Comparison of ENCODE assay signal across 35 cellular contexts in genomic region chr22:42416671-42417230, GRCh38. TPM values are rescaled to one million over a fixed set of nuclear protein-coding genes. Genes with fewer than 3 reads are reported as not detected.
"Had no signal": no experiment of that assay in that cellular context is flagged by ENCODE, and none has a peak within 500 bp of the region (broad histone marks: within the 10 kb centered on the region; RNA-seq: fewer than 3 reads in every experiment).

No MANE protein-coding gene starts in this region.

- DNase-seq: activated CD4-positive, alpha-beta T cell treated with anti-CD3 and anti-CD28 coated beads, Interleukin-2, amount 10 ng/mL, durations not matched to agents 24 days and 14 days; activated CD4-positive, CD25-positive, alpha-beta regulatory T cell treated with anti-CD3 and anti-CD28 coated beads, Interleukin-2, amount 50 U/mL, for 72 hours; activated CD8-positive, alpha-beta T cell treated with anti-CD3 and anti-CD28 coated beads for 36 hours; activated naive CD8-positive, alpha-beta T cell treated with anti-CD3 and anti-CD28 coated beads, Interleukin-2, amount 50 U/mL, for 24 hours; activated T-cell treated with anti-CD3 and anti-CD28 coated beads, Interleukin-2, amount 50 U/mL, for 4 hours; amygdala; dorsolateral prefrontal cortex; effector memory CD8-positive, alpha-beta T cell; erythroblast; gastrocnemius medialis; glutamatergic neuron; left ventricle myocardium inferior; mucosa of descending colon; nucleus accumbens; psoas muscle; sigmoid colon; stimulated activated CD4-positive, alpha-beta T cell treated with anti-CD3 and anti-CD28 coated beads, Interleukin-1b, Interleukin-23, amount 100 ng/mL, for 48 hours; stimulated activated CD4-positive, alpha-beta T cell treated with anti-CD3 and anti-CD28 coated beads, Interleukin-4, amount 100 ng/mL, for 4 hours; stimulated activated CD8-positive, alpha-beta memory T cell treated with anti-CD3 and anti-CD28 coated beads, Interleukin-4, amount 100 ng/mL, for 48 hours; stimulated activated naive B cell treated with anti-CD40 and anti-IgM and Interleukin-4, amounts not matched to agents 10 μg/mL and 1 μg/mL and 100 μg/mL, for 72 hours; stomach; T-helper 2 cell; thyroid gland; upper lobe of right lung had no signal

- H3K4me2 ChIP-seq: smooth muscle cell had no signal

- H3K9me3 Mint-ChIP-seq: activated CD4-positive, alpha-beta T cell treated with anti-CD3 and anti-CD28 coated beads, Interleukin-2, amount 10 ng/mL, durations not matched to agents 24 days and 14 days; activated CD8-positive, alpha-beta T cell treated with anti-CD3 and anti-CD28 coated beads for 36 hours; activated naive CD4-positive, alpha-beta T cell treated with anti-CD3 and anti-CD28 coated beads, Interleukin-2, amount 50 U/mL, for 24 hours; activated naive CD8-positive, alpha-beta T cell treated with anti-CD3 and anti-CD28 coated beads, Interleukin-2, amount 50 U/mL, for 24 hours; activated T-cell treated with anti-CD3 and anti-CD28 coated beads, Interleukin-2, amount 50 U/mL, for 4 hours; activated T-helper 17 cell treated with anti-CD3 and anti-CD28 coated beads, Interleukin-2, amount 50 U/mL, for 72 hours; central memory CD8-positive, alpha-beta T cell; effector memory CD8-positive, alpha-beta T cell; natural killer cell treated with Interleukin-12 subunit alpha and Interleukin-12 subunit beta and Interleukin-15 and Interleukin-18, amount 100 ng/mL, for 72 hours; stimulated activated naive B cell treated with anti-CD40 and anti-IgM and Interleukin-4, amounts not matched to agents 10 μg/mL and 1 μg/mL and 100 μg/mL, for 72 hours had no signal

- H3K4me1 ChIP-seq: pancreas, psoas muscle had no signal

- H3K4me1 Mint-ChIP-seq: activated CD4-positive, alpha-beta T cell treated with anti-CD3 and anti-CD28 coated beads, Interleukin-2, amount 10 ng/mL, durations not matched to agents 24 days and 14 days; activated naive CD4-positive, alpha-beta T cell treated with anti-CD3 and anti-CD28 coated beads, Interleukin-2, amount 50 U/mL, for 24 hours; activated naive CD8-positive, alpha-beta T cell treated with anti-CD3 and anti-CD28 coated beads, Interleukin-2, amount 50 U/mL, for 24 hours; activated T-helper 17 cell treated with anti-CD3 and anti-CD28 coated beads, Interleukin-2, amount 50 U/mL, for 72 hours had no signal

- H3K9me3 ChIP-seq: gastrocnemius medialis, left ventricle myocardium inferior, mucosa of descending colon, pancreas, psoas muscle, sigmoid colon, stomach, thyroid gland, upper lobe of right lung had no signal

- FAIRE-seq: bronchial epithelial cell, colon, islet of Langerhans, pancreas had no signal

- H3K27me3 Mint-ChIP-seq: activated CD8-positive, alpha-beta T cell treated with anti-CD3 and anti-CD28 coated beads for 36 hours; activated naive CD4-positive, alpha-beta T cell treated with anti-CD3 and anti-CD28 coated beads, Interleukin-2, amount 50 U/mL, for 24 hours; activated naive CD8-positive, alpha-beta T cell treated with anti-CD3 and anti-CD28 coated beads, Interleukin-2, amount 50 U/mL, for 24 hours; activated T-helper 17 cell treated with anti-CD3 and anti-CD28 coated beads, Interleukin-2, amount 50 U/mL, for 72 hours had no signal

- H3K27me3 ChIP-seq: dorsolateral prefrontal cortex, pancreas, sigmoid colon, stomach, thyroid gland had no signal

- H3K4me3 Mint-ChIP-seq: activated CD4-positive, alpha-beta T cell treated with anti-CD3 and anti-CD28 coated beads, Interleukin-2, amount 10 ng/mL, durations not matched to agents 24 days and 14 days; activated CD8-positive, alpha-beta T cell treated with anti-CD3 and anti-CD28 coated beads for 36 hours; activated naive CD4-positive, alpha-beta T cell treated with anti-CD3 and anti-CD28 coated beads, Interleukin-2, amount 50 U/mL, for 24 hours; activated naive CD8-positive, alpha-beta T cell treated with anti-CD3 and anti-CD28 coated beads, Interleukin-2, amount 50 U/mL, for 24 hours; activated T-cell treated with anti-CD3 and anti-CD28 coated beads, Interleukin-2, amount 50 U/mL, for 4 hours; activated T-helper 17 cell treated with anti-CD3 and anti-CD28 coated beads, Interleukin-2, amount 50 U/mL, for 72 hours; central memory CD8-positive, alpha-beta T cell; effector memory CD8-positive, alpha-beta T cell; natural killer cell treated with Interleukin-12 subunit alpha and Interleukin-12 subunit beta and Interleukin-15 and Interleukin-18, amount 100 ng/mL, for 72 hours; stimulated activated naive B cell treated with anti-CD40 and anti-IgM and Interleukin-4, amounts not matched to agents 10 μg/mL and 1 μg/mL and 100 μg/mL, for 72 hours had no signal

- ATAC-seq: activated CD8-positive, alpha-beta T cell treated with anti-CD3 and anti-CD28 coated beads for 36 hours; activated naive CD8-positive, alpha-beta T cell treated with anti-CD3 and anti-CD28 coated beads, Interleukin-2, amount 50 U/mL, for 24 hours; activated T-cell treated with anti-CD3 and anti-CD28 coated beads, Interleukin-2, amount 50 U/mL, for 4 hours; activated T-helper 17 cell treated with anti-CD3 and anti-CD28 coated beads, Interleukin-2, amount 50 U/mL, for 72 hours; effector memory CD8-positive, alpha-beta T cell; gastrocnemius medialis; mucosa of descending colon; pancreas; psoas muscle; stimulated activated naive B cell treated with anti-CD40 and anti-IgM and Interleukin-4, amounts not matched to agents 10 μg/mL and 1 μg/mL and 100 μg/mL, for 72 hours; upper lobe of right lung had no signal

- H3K4me3 ChIP-seq: dorsolateral prefrontal cortex, gastrocnemius medialis, left ventricle myocardium inferior, mucosa of descending colon, pancreas, psoas muscle, sigmoid colon, smooth muscle cell, stomach, thyroid gland, upper lobe of right lung had no signal

- H3K27ac Mint-ChIP-seq: activated CD4-positive, alpha-beta T cell treated with anti-CD3 and anti-CD28 coated beads, Interleukin-2, amount 10 ng/mL, durations not matched to agents 24 days and 14 days; activated CD8-positive, alpha-beta T cell treated with anti-CD3 and anti-CD28 coated beads for 36 hours; activated naive CD8-positive, alpha-beta T cell treated with anti-CD3 and anti-CD28 coated beads, Interleukin-2, amount 50 U/mL, for 24 hours; activated T-helper 17 cell treated with anti-CD3 and anti-CD28 coated beads, Interleukin-2, amount 50 U/mL, for 72 hours; natural killer cell treated with Interleukin-12 subunit alpha and Interleukin-12 subunit beta and Interleukin-15 and Interleukin-18, amount 100 ng/mL, for 72 hours had no signal

- H3K36me3 ChIP-seq: gastrocnemius medialis, left ventricle myocardium inferior, pancreas, sigmoid colon, stomach, thyroid gland, upper lobe of right lung had no signal

- H3K27ac ChIP-seq: dorsolateral prefrontal cortex, gastrocnemius medialis, left ventricle myocardium inferior, pancreas, psoas muscle, sigmoid colon, stomach, thyroid gland, upper lobe of right lung had no signal

- H3K36me3 Mint-ChIP-seq: activated naive CD4-positive, alpha-beta T cell treated with anti-CD3 and anti-CD28 coated beads, Interleukin-2, amount 50 U/mL, for 24 hours; natural killer cell treated with Interleukin-12 subunit alpha and Interleukin-12 subunit beta and Interleukin-15 and Interleukin-18, amount 100 ng/mL, for 72 hours; stimulated activated naive B cell treated with anti-CD40 and anti-IgM and Interleukin-4, amounts not matched to agents 10 μg/mL and 1 μg/mL and 100 μg/mL, for 72 hours had no signal

RNA-seq across cellular contexts. Expression of gene NFAM1, which starts 15.5 kb away (rescaled TPM):
- total RNA-seq: bronchial epithelial cell, lung microvascular endothelial cell, myocyte, smooth muscle cell had no signal
- polyA plus RNA-seq: smooth muscle cell had no signal
